8 cellular contexts compared by ENCODE assay signal in the genomic region with DNA sequence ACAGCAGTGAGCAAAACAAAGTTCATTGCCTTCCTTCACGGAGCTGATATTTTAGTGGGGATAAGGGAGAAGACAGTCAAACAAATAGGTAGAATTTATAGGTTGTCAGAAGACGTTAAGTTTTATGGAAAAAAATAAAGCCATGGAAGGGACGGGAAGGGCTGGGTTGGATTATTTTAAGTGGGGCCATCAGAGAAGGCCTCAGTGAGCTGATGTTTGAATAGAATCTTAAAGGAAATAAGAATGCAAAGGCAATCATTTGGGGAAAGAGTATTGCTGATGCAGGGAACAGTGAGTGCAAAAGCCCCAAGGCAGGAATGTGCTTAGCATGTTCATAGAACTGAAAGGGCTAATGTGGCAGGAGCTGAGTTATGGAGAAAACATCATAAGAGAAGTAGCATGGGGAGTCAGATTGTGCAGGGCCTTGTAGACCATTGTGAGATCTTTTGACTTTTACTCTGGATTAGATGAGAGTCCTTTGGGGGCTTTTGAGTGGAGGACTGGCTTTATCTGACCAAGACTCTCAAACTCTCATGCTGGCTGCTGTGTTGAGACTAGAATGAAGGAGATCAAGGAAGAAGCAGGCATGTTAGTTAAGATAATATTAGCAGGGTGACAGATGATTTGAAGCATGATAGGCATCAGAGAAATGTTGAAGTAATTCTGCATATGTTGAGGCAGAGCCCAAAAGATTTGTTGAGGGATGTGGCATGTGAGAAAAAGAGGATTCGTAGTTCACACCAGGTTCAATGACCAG.
DNase-seq lines count a peak whose midpoint lies in the region; ATAC-seq and TF ChIP-seq lines count a peak whose summit lies in the region.
"Not testable (repeated sequence)": the region's sequence is repeated elsewhere in the genome, so short reads cannot be mapped to it uniquely, and the experiment has no call there.

No MANE protein-coding gene starts in this region.

- not testable (repeated sequence) for H3K27me3 Mint-ChIP-seq in activated CD4-positive, alpha-beta T cell treated with anti-CD3 and anti-CD28 coated beads, Interleukin-2, amount 10 ng/mL, durations not matched to agents 24 days and 14 days

- not testable (repeated sequence) for H3K9me3 Mint-ChIP-seq in activated CD4-positive, alpha-beta T cell treated with anti-CD3 and anti-CD28 coated beads, Interleukin-2, amount 10 ng/mL, durations not matched to agents 24 days and 14 days

- not testable (repeated sequence) for H3K4me1 Mint-ChIP-seq in activated CD4-positive, alpha-beta T cell treated with anti-CD3 and anti-CD28 coated beads, Interleukin-2, amount 10 ng/mL, durations not matched to agents 24 days and 14 days

- not testable (repeated sequence) for H3K4me1 ChIP-seq in hepatocyte (ENCODE audit: insufficient read depth); vagina

- H3K79me2 ChIP-seq in hepatocyte, result not testable (repeated sequence)

- ATAC-seq in sciatic nerve, result peak; percentile 19

- H2AFZ ChIP-seq in hepatocyte, result not testable (repeated sequence)

- H3K27ac Mint-ChIP-seq in activated CD4-positive, alpha-beta T cell treated with anti-CD3 and anti-CD28 coated beads, Interleukin-2, amount 10 ng/mL, durations not matched to agents 24 days and 14 days, result not testable (repeated sequence)

- not testable (repeated sequence) for TF ChIP-seq CTCF in GM10266 (IDR thresholded peaks at IDR 0.05; ENCODE audit: control insufficient read depth, insufficient read depth, low read depth, missing control alignments); hepatocyte (IDR thresholded peaks at IDR 0.05; ENCODE audit: poor library complexity); vagina (IDR thresholded peaks at IDR 0.05)

- not testable (repeated sequence) for H3K4me3 ChIP-seq in hepatocyte, vagina

- not testable (repeated sequence) for TF ChIP-seq POLR2A in vagina (IDR thresholded peaks at IDR 0.05)

- not testable (repeated sequence) for H3K27ac ChIP-seq in hepatocyte, vagina

- not testable (repeated sequence) for H4K20me1 ChIP-seq in hepatocyte (ENCODE audit: insufficient read depth, poor library complexity, severe bottlenecking)

- DNase-seq in GM10266 (ENCODE audit: extremely low spot score) (peak; percentile 11), NAMALWA (ENCODE audit: low spot score) (peak; percentile 30), epidermal melanocyte (ENCODE audit: insufficient read length, low spot score) (peak; percentile 17), hepatocyte (ENCODE audit: low spot score) (peak; percentile 37), medulla oblongata (ENCODE audit: extremely low spot score) (peak; percentile 63), vagina (ENCODE audit: extremely low spot score in 2 of 2) (peak; percentile 93 to 99)
- DNase-seq in activated CD4-positive, alpha-beta T cell treated with anti-CD3 and anti-CD28 coated beads, Interleukin-2, amount 10 ng/mL, durations not matched to agents 24 days and 14 days, result peak; percentile 64
- not testable (repeated sequence) for DNase-seq in sciatic nerve (ENCODE audit: low spot score)

- WGBS in hepatocyte (ENCODE audit: low lambda C conversion rate, missing lambda C conversion rate), result 52% methylated on average over 4 of the region's 4 CpGs

- H3K4me2 ChIP-seq in hepatocyte, result not testable (repeated sequence)

- not testable (repeated sequence) for H3K36me3 Mint-ChIP-seq in activated CD4-positive, alpha-beta T cell treated with anti-CD3 and anti-CD28 coated beads, Interleukin-2, amount 10 ng/mL, durations not matched to agents 24 days and 14 days (ENCODE audit: low read depth)

- H3K36me3 ChIP-seq in hepatocyte (replicated peaks; ENCODE audit: insufficient read depth, low read depth); vagina: not testable (repeated sequence)

- peaks cover 31% of the 10 kb centered on the region for H3K9me3 ChIP-seq in hepatocyte (ENCODE audit: low read depth)
- H3K9me3 ChIP-seq in vagina, result not testable (repeated sequence)

- not testable (repeated sequence) for H3K27me3 ChIP-seq in hepatocyte, vagina

- H3K9me2 ChIP-seq in hepatocyte (replicated peaks; ENCODE audit: insufficient read depth), result not testable (repeated sequence)

- intact Hi-C loops in activated CD4-positive, alpha-beta T cell treated with anti-CD3 and anti-CD28 coated beads, Interleukin-2, amount 10 ng/mL, durations not matched to agents 24 days and 14 days (cut with micrococcal nuclease); sciatic nerve (cut with DNase I); vagina (cut with DNase I): not testable (repeated sequence)

- not testable (repeated sequence) for H3K4me3 Mint-ChIP-seq in activated CD4-positive, alpha-beta T cell treated with anti-CD3 and anti-CD28 coated beads, Interleukin-2, amount 10 ng/mL, durations not matched to agents 24 days and 14 days
